Comparison of ENCODE assay signal across 28 cellular contexts in genomic region chr12:2047752-2048151, GRCh38. TPM values are rescaled to one million over a fixed set of nuclear protein-coding genes. Genes with fewer than 3 reads are reported as not detected.
"Had no signal": no experiment of that assay in that cellular context is flagged by ENCODE, and none has a peak within 500 bp of the region (broad histone marks: within the 10 kb centered on the region; RNA-seq: fewer than 3 reads in every experiment).

No MANE protein-coding gene starts in this region.

- DNase-seq: colonic mucosa; cortex of kidney; effector CD8-positive, alpha-beta T cell; effector memory CD8-positive, alpha-beta T cell; endodermal cell; erythroblast; esophagus squamous epithelium; foreskin fibroblast; foreskin melanocyte; gastrocnemius medialis; glutamatergic neuron; head of caudate nucleus; heart right ventricle; hippocampal formation; left cardiac atrium; left lung; left ventricle myocardium superior; mammary epithelial cell; mesendoderm; mucosa of descending colon; naive B cell had no signal

- H3K4me3 ChIP-seq: colonic mucosa, esophagus squamous epithelium, gastrocnemius medialis, heart right ventricle, left lung, lung, mucosa of descending colon had no signal

- H3K36me3 ChIP-seq: colonic mucosa, esophagus squamous epithelium, gastrocnemius medialis, left lung had no signal

- ATAC-seq: effector memory CD8-positive, alpha-beta T cell; esophagus mucosa; gastrocnemius medialis; heart right ventricle; left cardiac atrium; left lung; left ventricle myocardium superior; mucosa of descending colon had no signal

- H3K9me3 ChIP-seq: colonic mucosa, esophagus squamous epithelium, gastrocnemius medialis, heart right ventricle, left lung, mucosa of descending colon had no signal

- H3K27ac ChIP-seq: colonic mucosa, epithelial cell of prostate, esophagus squamous epithelium, gastrocnemius medialis, heart right ventricle, left lung had no signal

- H3K4me1 ChIP-seq: colonic mucosa, gastrocnemius medialis had no signal

- FAIRE-seq: endometrium, islet of Langerhans, keratinocyte had no signal

RNA-seq across cellular contexts. Expression of gene CACNA1C, which starts 5.0 kb away (rescaled TPM):
- total RNA-seq: myocyte had no signal
- polyA plus RNA-seq: keratinocyte, mammary epithelial cell had no signal
